ENCODE assay signal across 6 cellular contexts in genomic region chr20:63968136-63968927, GRCh38. TPM values are rescaled to one million over a fixed set of nuclear protein-coding genes. Genes with fewer than 3 reads are reported as not detected.
DNase-seq lines count a peak whose midpoint lies in the region; TF ChIP-seq lines count a peak whose summit lies in the region.

No MANE protein-coding gene starts in this region.

- H3K4me3 Mint-ChIP-seq in T-helper 2 cell treated with Interferon-gamma antibody and Interleukin-4, amounts not matched to agents 5 μg/mL and 100 μg/mL, for 36 hours = peak overlapping the region; percentile 86

- peak overlapping the region; percentile 68 for H3K4me3 ChIP-seq in fibroblast of villous mesenchyme (ENCODE audit: low read depth, low read length)

- H3K27ac Mint-ChIP-seq in T-helper 2 cell treated with Interferon-gamma antibody and Interleukin-4, amounts not matched to agents 5 μg/mL and 100 μg/mL, for 36 hours = peak overlapping the region; percentile 82

- no peaks in the 10 kb centered on the region for H3K27me3 Mint-ChIP-seq in T-helper 2 cell treated with Interferon-gamma antibody and Interleukin-4, amounts not matched to agents 5 μg/mL and 100 μg/mL, for 36 hours (ENCODE audit: low read depth)

- peaks cover 30% of the 10 kb centered on the region for H3K36me3 Mint-ChIP-seq in T-helper 2 cell treated with Interferon-gamma antibody and Interleukin-4, amounts not matched to agents 5 μg/mL and 100 μg/mL, for 36 hours (ENCODE audit: low read depth)

- no peak for TF ChIP-seq CTCF in fibroblast of villous mesenchyme (IDR thresholded peaks at IDR 0.05; ENCODE audit: insufficient read depth, low read depth, low read length)

- peaks cover 10% of the 10 kb centered on the region for H3K4me1 Mint-ChIP-seq in T-helper 2 cell treated with Interferon-gamma antibody and Interleukin-4, amounts not matched to agents 5 μg/mL and 100 μg/mL, for 36 hours (ENCODE audit: low read depth)

- H3K27ac ChIP-seq in temporal lobe (ENCODE audit: low read depth, low read length) = peak overlapping the region; percentile 61

- H3K9me3 Mint-ChIP-seq in T-helper 2 cell treated with Interferon-gamma antibody and Interleukin-4, amounts not matched to agents 5 μg/mL and 100 μg/mL, for 36 hours = no peaks in the 10 kb centered on the region

- no peak for DNase-seq in T-helper 2 cell treated with Interferon-gamma antibody and Interleukin-4, amounts not matched to agents 5 μg/mL and 100 μg/mL, for 36 hours (ENCODE audit: low spot score)
- DNase-seq in T-helper 2 cell (no peak), fibroblast of villous mesenchyme (ENCODE audit: low read depth) (no peak), NCI-H524 (lab: John Stamatoyannopoulos, UW) (no peak), SW 1271 (lab: John Stamatoyannopoulos, UW) (no peak)

RNA-seq across cellular contexts. Expression of gene ZNF512B, which starts 1.4 kb away (rescaled TPM):
- total RNA-seq in fibroblast of villous mesenchyme = 13.8 and 15.8 TPM in 2 replicates
- total RNA-seq in temporal lobe = 15.0 TPM

RNA-seq across cellular contexts. Expression of gene SAMD10, which starts 11.1 kb away (rescaled TPM):
- total RNA-seq in fibroblast of villous mesenchyme (0.64 and 1.3 TPM in 2 replicates), temporal lobe (7.6 TPM)

RNA-seq across cellular contexts. Expression of gene UCKL1, which starts 12.1 kb away (rescaled TPM):
- total RNA-seq in fibroblast of villous mesenchyme (20.9 and 25.0 TPM in 2 replicates), temporal lobe (17.5 TPM)

RNA-seq across cellular contexts. Expression of gene PRPF6, which starts 12.6 kb away (rescaled TPM):
- 52.7 and 53.8 TPM in 2 replicates for total RNA-seq in fibroblast of villous mesenchyme
- total RNA-seq in temporal lobe = 67.9 TPM
